ENCODE assay signal across 8 cellular contexts in the genomic region with DNA sequence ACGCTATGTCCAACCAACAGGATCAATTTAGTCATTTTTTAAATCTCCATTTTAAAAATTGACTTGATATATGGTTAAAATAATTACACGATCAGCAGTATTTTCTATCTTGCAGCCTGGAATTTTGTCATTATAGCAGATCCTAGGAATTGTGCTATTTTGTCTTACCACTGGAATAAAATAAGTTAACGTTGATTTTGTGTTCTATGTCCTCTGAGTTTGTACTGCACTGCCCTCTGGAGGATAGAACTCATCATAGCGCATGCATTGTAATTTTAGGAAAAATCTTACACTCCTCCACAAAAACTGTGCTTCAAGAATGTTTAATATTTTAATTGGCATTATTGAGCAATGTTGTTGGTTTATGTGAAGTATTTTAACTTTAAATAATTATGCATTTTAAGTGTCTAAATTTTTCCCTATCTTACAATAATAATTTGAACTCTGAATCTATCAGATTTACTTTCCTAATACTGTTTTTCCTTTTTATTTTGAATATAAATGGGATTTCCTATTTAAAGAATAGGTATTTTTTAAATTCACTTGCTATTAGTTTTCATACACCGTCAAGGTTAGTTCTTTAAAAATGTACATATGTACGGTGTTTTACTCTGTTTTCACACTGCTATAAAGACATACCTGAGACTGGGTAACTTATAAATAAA.
A peak's percentile ranks its signal among the peaks of the same experiment; 100 is the strongest.
DNase-seq lines count a peak whose midpoint lies in the region; ATAC-seq and TF ChIP-seq lines count a peak whose summit lies in the region.

No MANE protein-coding gene starts in this region.

- peak overlapping the region; percentile 5; the same call in 1 of the 2 replicates for H3K4me3 ChIP-seq in MG63
- no peak overlapping the region for H3K4me3 ChIP-seq in adipocyte (ENCODE audit: low read length)
- H3K4me3 ChIP-seq in left lung, result no peak overlapping the region

- DNase-seq in AG08396 (ENCODE audit: low spot score) (peak; percentile 9), MG63 (no peak), adipocyte (ENCODE audit: low read depth) (peak; percentile 70), left lung (no peak), GF-D8 (lab: John Stamatoyannopoulos, UW) (no peak), CD1c-positive myeloid dendritic cell (ENCODE audit: extremely low spot score) (no peak)

- H3K27ac ChIP-seq in left lung, result no peak overlapping the region

- H3K9me3 ChIP-seq in MG63 (no peaks in the 10 kb centered on the region), adipocyte (ENCODE audit: control insufficient read depth, low read length) (no peaks in the 10 kb centered on the region), left lung (no peaks in the 10 kb centered on the region)

- no peaks in the 10 kb centered on the region for H3K27me3 ChIP-seq in MG63
- no peaks in the 10 kb centered on the region for H3K27me3 ChIP-seq in adipocyte (replicated peaks; ENCODE audit: control insufficient read depth, insufficient read depth, low read length)
- no peaks in the 10 kb centered on the region for H3K27me3 ChIP-seq in left lung

- H3K36me3 ChIP-seq in MG63 (no peaks in the 10 kb centered on the region), adipocyte (ENCODE audit: control insufficient read depth, insufficient read depth, low read length, severe bottlenecking) (no peaks in the 10 kb centered on the region), left lung (no peaks in the 10 kb centered on the region)

- peak; percentile 46 for ATAC-seq in GM18508 (IDR thresholded peaks at IDR 0.05; ENCODE audit: insufficient read depth, unreplicated experiment)
- peak; percentile 71 for ATAC-seq in left lung
- no peak for ATAC-seq in HG03457 (IDR thresholded peaks at IDR 0.05; ENCODE audit: unreplicated experiment)

- H3K4me1 ChIP-seq in adipocyte (ENCODE audit: control insufficient read depth, insufficient read depth, low read length) (peaks cover 29% of the 10 kb centered on the region), left lung (no peaks in the 10 kb centered on the region)

- TF ChIP-seq CTCF in left lung (IDR thresholded peaks at IDR 0.05), result peak; percentile 33 to 49

- H3K9ac ChIP-seq in adipocyte (ENCODE audit: low read length), result no peak overlapping the region

- intact Hi-C loops in left lung (cut with DNase I), result no loop called here

Comparison
In these comparisons a context has a peak if more than half of its experiments do, and no peak if none do; other contexts are left out.
1. DNase-seq: peak in AG08396 (single experiment) and adipocyte (single experiment); none in MG63 (single experiment), left lung (0 of 2), GF-D8 (single experiment) and CD1c-positive myeloid dendritic cell (single experiment).